8 cellular contexts compared by ENCODE assay signal in the genomic region with DNA sequence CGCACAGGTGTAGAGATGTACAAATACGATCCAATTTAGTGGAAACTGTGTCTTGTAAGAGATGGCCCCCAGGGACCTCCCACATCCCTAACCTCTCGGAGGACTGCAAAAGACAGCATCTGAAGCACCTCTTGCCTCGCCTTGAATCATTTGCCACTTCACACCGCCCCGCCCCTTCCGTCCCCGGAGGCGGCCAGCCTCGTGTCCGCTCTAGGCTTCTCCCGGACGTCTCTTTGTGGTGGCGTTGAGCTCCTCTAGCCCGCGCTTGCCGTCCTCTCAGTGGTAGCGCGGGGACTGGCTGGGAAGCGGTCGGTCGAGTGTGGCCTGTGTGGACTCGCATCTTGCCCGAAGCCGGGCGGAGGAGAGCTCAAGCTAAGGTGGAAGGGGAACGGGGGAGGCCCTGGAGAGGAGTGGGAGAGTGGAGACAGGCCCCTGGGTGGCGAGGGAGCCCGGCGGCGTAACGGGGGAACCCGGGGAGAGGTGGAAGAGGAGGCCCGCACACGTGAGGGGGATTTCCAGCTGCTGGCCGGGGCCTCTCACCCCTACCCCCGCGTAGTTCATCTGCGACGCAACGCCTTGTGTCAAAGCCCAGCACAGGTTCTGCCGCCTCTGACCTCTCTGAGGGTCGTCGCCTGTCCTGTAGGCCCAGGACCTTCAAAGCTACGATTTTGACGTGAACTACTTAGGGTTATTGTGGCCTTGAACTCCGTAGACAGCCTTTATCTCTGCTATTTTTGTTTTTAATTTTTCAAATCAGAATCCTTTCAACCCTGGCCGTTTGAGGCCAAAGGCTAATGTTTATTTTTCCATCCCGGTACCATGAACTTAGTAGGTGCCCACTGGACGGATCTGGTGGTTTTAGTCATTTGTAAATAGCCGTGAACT. TPM values are rescaled to one million over a fixed set of nuclear protein-coding genes. Genes with fewer than 3 reads are reported as not detected.
A peak's percentile ranks its signal among the peaks of the same experiment; 100 is the strongest.
DNase-seq lines count a peak whose midpoint lies in the region; ATAC-seq and TF ChIP-seq lines count a peak whose summit lies in the region.

A gene (plus strand): TSS at position 279 of the 885 bp plus-strand sequence. CDS start 7,845 bp downstream, outside the sequence.

- intact Hi-C loops in PC-9 (cut with micrococcal nuclease; ENCODE audit: unreplicated experiment) = loop anchor here (5.0 kb wide), 1 partner anchor 981 kb away; no protein-coding TSS in a partner anchor

- TSS peak; percentile 50 for BruUV-seq in PC-9 (replicated peaks; lab: Mats Ljungman, UMichigan)

- no peak for TF ChIP-seq RAD21 in Ishikawa (IDR thresholded peaks at IDR 0.05; ENCODE audit: low read depth)

- ATAC-seq in GM21576 (IDR thresholded peaks at IDR 0.05; ENCODE audit: unreplicated experiment) = peak; percentile 94

- TF ChIP-seq CTCF in PC-9 (conservative IDR thresholded peaks at IDR 0.05) (no peak), epithelial cell of proximal tubule (conservative IDR thresholded peaks at IDR 0.05; ENCODE audit: low read depth, low read length) (no peak)

- H3K4me3 ChIP-seq in PC-9 = peak within 1 kb of the TSS; percentile 88
- H3K4me3 ChIP-seq in epithelial cell of proximal tubule (ENCODE audit: low read depth, low read length) = peak within 1 kb of the TSS; percentile 77
- H3K4me3 ChIP-seq in mucosa of rectum (ENCODE audit: low read length in 2 of 2) = peak within 1 kb of the TSS; percentile 86 to 92

- no peaks in the 10 kb centered on the region for H3K9me3 ChIP-seq in PC-9 (ENCODE audit: insufficient read depth, low read depth)
- H3K9me3 ChIP-seq in mucosa of rectum (ENCODE audit: control insufficient read depth in 2 of 2, low read length in 2 of 2) = no peaks in the 10 kb centered on the region

- H3K79me2 ChIP-seq in PC-9 (ENCODE audit: low read depth) = peaks cover 31% of the 10 kb centered on the region

- H3K9ac ChIP-seq in mucosa of rectum (ENCODE audit: low read depth in 1 of 2, low read length in 2 of 2) = peak within 1 kb of the TSS; percentile 85 to 90

- POLR2A ChIA-PET in PC-9 (lab: Charles Lee; ENCODE audit: unreplicated experiment) = interaction anchor here (0.5 to 0.9 kb wide), 8 partner anchors 22 to 1558 kb away, joined by 3 to 12 read pairs (median 5); no protein-coding TSS in a partner anchor

- H3K27me3 ChIP-seq in PC-9 (ENCODE audit: insufficient read depth, low read depth) (no peaks in the 10 kb centered on the region), mucosa of rectum (ENCODE audit: control insufficient read depth in 2 of 2, insufficient read depth in 2 of 2, low read length in 2 of 2) (peaks cover 0 to 4% of the 10 kb centered on the region in 2 donors)

- CTCF ChIA-PET in PC-9 (lab: Charles Lee) = no interaction called here

- peak within 1 kb of the TSS; percentile 96 for H2AFZ ChIP-seq in PC-9

- TF ChIP-seq EP300 in Ishikawa (IDR thresholded peaks at IDR 0.05; ENCODE audit: borderline replicate concordance) = peak; percentile 44; the same call in 1 of the 2 replicates

- H3K4me1 ChIP-seq in PC-9 (replicated peaks; ENCODE audit: insufficient read depth) (peaks cover 18% of the 10 kb centered on the region), mucosa of rectum (ENCODE audit: control insufficient read depth in 2 of 2, insufficient read depth in 2 of 2, low read length in 2 of 2) (peaks cover 2 to 8% of the 10 kb centered on the region in 2 donors)

- no peaks in the 10 kb centered on the region for H3F3A ChIP-seq in PC-9 (ENCODE audit: insufficient read depth, low read depth)

- peak within 1 kb of the TSS; percentile 99 for H3K4me2 ChIP-seq in PC-9

- no peaks in the 10 kb centered on the region for H3K9me2 ChIP-seq in PC-9 (ENCODE audit: insufficient read depth)

- 0 out of 2 replicates have a peak, but pooled peaks cover 8% of the 10 kb centered on the region for H4K20me1 ChIP-seq in PC-9 (ENCODE audit: insufficient read depth)

- DNase-seq in DMS114 treated with DMSO at 0.1 percent for 48 hours (lab: John Stamatoyannopoulos, UW; ENCODE audit: unreplicated experiment) = peak; percentile 79
- peak; percentile 94 to 96 for DNase-seq in PC-9
- DNase-seq in activated T-cell treated with anti-CD3 and anti-CD28 coated beads, Interleukin-2, amount 50 U/mL, for 1 hour = peak; percentile 86
- peak; percentile 52 for DNase-seq in epithelial cell of proximal tubule (ENCODE audit: low read depth)
- DNase-seq in stimulated activated CD8-positive, alpha-beta memory T cell treated with anti-CD3 and anti-CD28 coated beads, Interleukin-4, amount 100 ng/mL, for 48 hours = peak; percentile 91

- peak within 1 kb of the TSS; percentile 62 for H3K27ac ChIP-seq in PC-9
- H3K27ac ChIP-seq in mucosa of rectum (ENCODE audit: low read depth in 2 of 2, low read length in 2 of 2) = peak within 1 kb of the TSS; percentile 66 to 78

- H3K36me3 ChIP-seq in PC-9 (ENCODE audit: low read depth) = peaks cover under 1% of the 10 kb centered on the region; the same call in 1 of the 2 replicates
- H3K36me3 ChIP-seq in mucosa of rectum (ENCODE audit: control insufficient read depth in 2 of 2, insufficient read depth in 2 of 2, low read length in 2 of 2) = no peaks in the 10 kb centered on the region

TF ChIP-seq in Ishikawa, 13 proteins besides CTCF, POLR2A, EP300 and RAD21:
- TF ChIP-seq TCF12 (IDR thresholded peaks at IDR 0.05; ENCODE audit: low read depth) = peak; percentile 84
- TF ChIP-seq NFIC (IDR thresholded peaks at IDR 0.05) = peak; percentile 31; the same call in 1 of the 2 replicates
- TF ChIP-seq, protein P1, sequence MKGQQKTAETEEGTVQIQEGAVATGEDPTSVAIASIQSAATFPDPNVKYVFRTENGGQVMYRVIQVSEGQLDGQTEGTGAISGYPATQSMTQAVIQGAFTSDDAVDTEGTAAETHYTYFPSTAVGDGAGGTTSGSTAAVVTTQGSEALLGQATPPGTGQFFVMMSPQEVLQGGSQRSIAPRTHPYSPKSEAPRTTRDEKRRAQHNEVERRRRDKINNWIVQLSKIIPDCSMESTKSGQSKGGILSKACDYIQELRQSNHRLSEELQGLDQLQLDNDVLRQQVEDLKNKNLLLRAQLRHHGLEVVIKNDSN (IDR thresholded peaks at IDR 0.05) = no peak; the same call in none of the 2 replicates
- peak; percentile 97 for TF ChIP-seq TAF1 (IDR thresholded peaks at IDR 0.05; ENCODE audit: low read depth)
- TF ChIP-seq, protein P2, sequence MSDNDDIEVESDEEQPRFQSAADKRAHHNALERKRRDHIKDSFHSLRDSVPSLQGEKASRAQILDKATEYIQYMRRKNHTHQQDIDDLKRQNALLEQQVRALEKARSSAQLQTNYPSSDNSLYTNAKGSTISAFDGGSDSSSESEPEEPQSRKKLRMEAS (IDR thresholded peaks at IDR 0.05) = peak; percentile 90
- peak; percentile 40; the same call in 1 of the 2 replicates for TF ChIP-seq TEAD4 (IDR thresholded peaks at IDR 0.05)
- TF ChIP-seq EGR1 (IDR thresholded peaks at IDR 0.05) = 0 out of 2 replicates have a peak, but pooled peaks have one; percentile 29
- no peak; the same call in 1 of the 2 replicates for TF ChIP-seq FOXM1 (IDR thresholded peaks at IDR 0.05; ENCODE audit: borderline replicate concordance, low read depth)

RNA-seq across cellular contexts. Expression of the gene that starts here (rescaled TPM):
- total RNA-seq in PC-9 (2021) (14.8 and 16.2 TPM in 2 replicates), epithelial cell of proximal tubule (13.7 and 15.2 TPM in 2 replicates)

Comparison
In these comparisons a context has a peak if more than half of its experiments do, and no peak if none do; other contexts are left out.
1. Peak in every context shown above with its lines: DNase-seq, ATAC-seq, H3K4me3 ChIP-seq and H3K27ac ChIP-seq.